9 cellular contexts compared by ENCODE assay signal in the genomic region with DNA sequence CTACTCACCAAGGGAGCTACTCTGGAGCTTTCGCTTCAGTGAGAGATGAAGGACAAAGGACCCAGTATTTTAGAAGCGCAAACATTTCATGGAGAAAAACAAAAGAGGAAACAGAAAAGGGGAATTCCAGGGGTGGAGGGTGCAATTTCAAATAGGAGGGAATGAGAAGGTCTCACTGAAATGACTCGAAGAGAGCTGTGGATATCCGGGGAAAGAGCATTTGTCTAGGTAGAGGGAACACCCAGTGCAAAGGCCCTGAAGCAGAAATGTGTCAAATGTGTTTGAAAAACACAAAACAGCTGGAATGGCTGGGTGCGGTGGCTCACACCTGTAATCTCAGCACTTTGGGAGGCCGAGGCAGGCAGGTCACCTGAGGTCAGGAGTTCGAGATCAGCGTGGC. TPM values are rescaled to one million over a fixed set of nuclear protein-coding genes. Genes with fewer than 3 reads are reported as not detected.
A peak's percentile ranks its signal among the peaks of the same experiment; 100 is the strongest.
DNase-seq lines count a peak whose midpoint lies in the region; ATAC-seq and TF ChIP-seq lines count a peak whose summit lies in the region.
"Had no signal": no experiment of that assay in that cellular context is flagged by ENCODE, and none has a peak within 500 bp of the region (broad histone marks: within the 10 kb centered on the region; RNA-seq: fewer than 3 reads in every experiment).

No MANE protein-coding gene starts in this region.

- intact Hi-C loops in activated T-helper 1 cell treated with anti-CD3 and anti-CD28 coated beads, Interleukin-12 subunit alpha, Interleukin-12 subunit beta, Interleukin-2, Interleukin-4 antibody, amounts not matched to agents 30 ng/mL and 10 ng/mL and 1 ng/mL, durations not matched to agents 14 hours and 24 hours and 36 hours (cut with micrococcal nuclease): loop anchor here (5.0 kb wide), 1 partner anchor 377 kb away; no protein-coding TSS in a partner anchor
- intact Hi-C loops in naive thymus-derived CD4-positive, alpha-beta T cell (cut with micrococcal nuclease): loop anchor here (5.0 kb wide), 4 partner anchors 372 to 1473 kb away; a partner anchor contains a TSS
- intact Hi-C loops in vagina (cut with DNase I): loop anchor here (10.0 kb wide), 1 partner anchor 815 kb away; a partner anchor contains a TSS

- peak overlapping the region; percentile 4 for H3K4me3 Mint-ChIP-seq in activated naive CD4-positive, alpha-beta T cell treated with anti-CD3 and anti-CD28 coated beads, Interleukin-2, amount 10 ng/mL, durations not matched to agents 7 days and 5 days
- peak overlapping the region; percentile 96 for H3K4me3 Mint-ChIP-seq in activated T-helper 1 cell treated with anti-CD3 and anti-CD28 coated beads, Interleukin-12 subunit alpha, Interleukin-12 subunit beta, Interleukin-2, Interleukin-4 antibody, amounts not matched to agents 30 ng/mL and 10 ng/mL and 1 ng/mL, durations not matched to agents 14 hours and 24 hours and 36 hours
- peak overlapping the region in 9 of 10 donors; percentile 15 to 97 (median 64) for H3K4me3 Mint-ChIP-seq in naive thymus-derived CD4-positive, alpha-beta T cell

- H3K4me1 ChIP-seq in naive thymus-derived CD4-positive, alpha-beta T cell (ENCODE audit: control insufficient read depth in 2 of 2, insufficient read depth in 2 of 2, low read length in 2 of 2): peaks cover 47 to 64% of the 10 kb centered on the region in 2 donors
- H3K4me1 ChIP-seq in vagina: peaks cover 78% of the 10 kb centered on the region

- H3K4me3 ChIP-seq in naive thymus-derived CD4-positive, alpha-beta T cell (ENCODE audit: low read length): no peak overlapping the region
- no peak overlapping the region for H3K4me3 ChIP-seq in vagina

- no peak overlapping the region for H3K27ac ChIP-seq in naive thymus-derived CD4-positive, alpha-beta T cell (ENCODE audit: low read depth, low read length)
- peak overlapping the region; percentile 66 for H3K27ac ChIP-seq in vagina

- no peaks in the 10 kb centered on the region for H3K9me3 Mint-ChIP-seq in activated naive CD4-positive, alpha-beta T cell treated with anti-CD3 and anti-CD28 coated beads, Interleukin-2, amount 10 ng/mL, durations not matched to agents 7 days and 5 days
- no peaks in the 10 kb centered on the region for H3K9me3 Mint-ChIP-seq in activated naive CD4-positive, alpha-beta T cell treated with anti-CD3 and anti-CD28 coated beads, Interleukin-2, amount 50 U/mL, for 72 hours
- no peaks in the 10 kb centered on the region for H3K9me3 Mint-ChIP-seq in activated T-helper 1 cell treated with anti-CD3 and anti-CD28 coated beads, Interleukin-12 subunit alpha, Interleukin-12 subunit beta, Interleukin-2, Interleukin-4 antibody, amounts not matched to agents 30 ng/mL and 10 ng/mL and 1 ng/mL, durations not matched to agents 14 hours and 24 hours and 36 hours
- peaks cover 0 to 3% (median 0%) of the 10 kb centered on the region in 11 donors for H3K9me3 Mint-ChIP-seq in naive thymus-derived CD4-positive, alpha-beta T cell

- no peak for ATAC-seq in activated naive CD4-positive, alpha-beta T cell treated with anti-CD3 and anti-CD28 coated beads, Interleukin-2, amount 50 U/mL, for 72 hours
- no peak for ATAC-seq in naive thymus-derived CD4-positive, alpha-beta T cell
- ATAC-seq in HG02759 (IDR thresholded peaks at IDR 0.05; ENCODE audit: unreplicated experiment) (no peak), GM19328 (IDR thresholded peaks at IDR 0.05; ENCODE audit: unreplicated experiment) (no peak)

- DNase-seq in activated naive CD4-positive, alpha-beta T cell treated with anti-CD3 and anti-CD28 coated beads, Interleukin-2, amount 10 ng/mL, durations not matched to agents 7 days and 5 days: no peak
- no peak for DNase-seq in activated naive CD4-positive, alpha-beta T cell treated with anti-CD3 and anti-CD28 coated beads, Interleukin-2, amount 50 U/mL, for 72 hours (ENCODE audit: low spot score in 2 of 2)
- no peak for DNase-seq in activated T-helper 1 cell treated with anti-CD3 and anti-CD28 coated beads, Interleukin-12 subunit alpha, Interleukin-12 subunit beta, Interleukin-2, Interleukin-4 antibody, amounts not matched to agents 30 ng/mL and 10 ng/mL and 1 ng/mL, durations not matched to agents 14 hours and 24 hours and 36 hours (ENCODE audit: low spot score)
- DNase-seq in naive thymus-derived CD4-positive, alpha-beta T cell: no peak
- no peak for DNase-seq in vagina (ENCODE audit: extremely low spot score in 2 of 2)
- DNase-seq in activated CD8-positive, alpha-beta memory T cell treated with anti-CD3 and anti-CD28 coated beads, Interleukin-2, amount 50 U/mL, for 48 hours: no peak
- DNase-seq: NCI-H2029 treated with DMSO at 0.1 percent for 48 hours had no signal

- CTCF ChIA-PET in activated naive CD4-positive, alpha-beta T cell treated with anti-CD3 and anti-CD28 coated beads, Interleukin-2, amount 10 ng/mL, durations not matched to agents 7 days and 5 days (lab: Charles Lee): interaction anchor here (0.6 to 7.0 kb wide), 10 partner anchors 10 to 494 kb away, joined by 3 to 216 read pairs (median 4); a partner anchor contains a TSS
- CTCF ChIA-PET in naive thymus-derived CD4-positive, alpha-beta T cell (lab: Charles Lee): interaction anchor here (0.7 to 6.4 kb wide), 13 partner anchors 10 to 514 kb away, joined by 3 to 120 read pairs (median 4); a partner anchor contains a TSS

- POLR2A ChIA-PET in naive thymus-derived CD4-positive, alpha-beta T cell (lab: Charles Lee): interaction anchor here (0.6 to 7.1 kb wide), 13 partner anchors 8 to 517 kb away, joined by 3 to 105 read pairs (median 7); a partner anchor contains a TSS

- H3K27ac Mint-ChIP-seq in activated naive CD4-positive, alpha-beta T cell treated with anti-CD3 and anti-CD28 coated beads, Interleukin-2, amount 10 ng/mL, durations not matched to agents 7 days and 5 days: peak overlapping the region; percentile 15
- H3K27ac Mint-ChIP-seq in activated naive CD4-positive, alpha-beta T cell treated with anti-CD3 and anti-CD28 coated beads, Interleukin-2, amount 50 U/mL, for 72 hours: peak overlapping the region in 1 of 2 donors; percentile 98
- peak overlapping the region; percentile 80 for H3K27ac Mint-ChIP-seq in activated T-helper 1 cell treated with anti-CD3 and anti-CD28 coated beads, Interleukin-12 subunit alpha, Interleukin-12 subunit beta, Interleukin-2, Interleukin-4 antibody, amounts not matched to agents 30 ng/mL and 10 ng/mL and 1 ng/mL, durations not matched to agents 14 hours and 24 hours and 36 hours
- H3K27ac Mint-ChIP-seq in naive thymus-derived CD4-positive, alpha-beta T cell: peak overlapping the region; percentile 1 to 98 (median 77)

- no peak for TF ChIP-seq POLR2A in vagina (IDR thresholded peaks at IDR 0.05)

- TF ChIP-seq CTCF in vagina (IDR thresholded peaks at IDR 0.05): no peak

- H3K36me3 ChIP-seq in naive thymus-derived CD4-positive, alpha-beta T cell (ENCODE audit: control insufficient read depth in 2 of 3, insufficient read depth in 3 of 3, low read length in 3 of 3): peaks cover 0 to 35% (median 12%) of the 10 kb centered on the region in 3 experiments
- H3K36me3 ChIP-seq in vagina: peaks cover 0 to 5% of the 10 kb centered on the region in 2 donors

- H3K36me3 Mint-ChIP-seq in activated naive CD4-positive, alpha-beta T cell treated with anti-CD3 and anti-CD28 coated beads, Interleukin-2, amount 10 ng/mL, durations not matched to agents 7 days and 5 days: peaks cover 50% of the 10 kb centered on the region
- H3K36me3 Mint-ChIP-seq in activated naive CD4-positive, alpha-beta T cell treated with anti-CD3 and anti-CD28 coated beads, Interleukin-2, amount 50 U/mL, for 72 hours: peaks cover 15 to 44% of the 10 kb centered on the region in 2 donors
- peaks cover 46% of the 10 kb centered on the region for H3K36me3 Mint-ChIP-seq in activated T-helper 1 cell treated with anti-CD3 and anti-CD28 coated beads, Interleukin-12 subunit alpha, Interleukin-12 subunit beta, Interleukin-2, Interleukin-4 antibody, amounts not matched to agents 30 ng/mL and 10 ng/mL and 1 ng/mL, durations not matched to agents 14 hours and 24 hours and 36 hours (ENCODE audit: low read depth)
- peaks cover 0 to 36% (median 7%) of the 10 kb centered on the region in 5 donors for H3K36me3 Mint-ChIP-seq in naive thymus-derived CD4-positive, alpha-beta T cell

- no peaks in the 10 kb centered on the region for H3K27me3 Mint-ChIP-seq in activated naive CD4-positive, alpha-beta T cell treated with anti-CD3 and anti-CD28 coated beads, Interleukin-2, amount 10 ng/mL, durations not matched to agents 7 days and 5 days
- no peaks in the 10 kb centered on the region for H3K27me3 Mint-ChIP-seq in activated T-helper 1 cell treated with anti-CD3 and anti-CD28 coated beads, Interleukin-12 subunit alpha, Interleukin-12 subunit beta, Interleukin-2, Interleukin-4 antibody, amounts not matched to agents 30 ng/mL and 10 ng/mL and 1 ng/mL, durations not matched to agents 14 hours and 24 hours and 36 hours (ENCODE audit: insufficient read depth)
- H3K27me3 Mint-ChIP-seq in naive thymus-derived CD4-positive, alpha-beta T cell: peaks cover 0 to 4% (median 0%) of the 10 kb centered on the region in 5 donors

- peaks cover 84% of the 10 kb centered on the region for H3K4me1 Mint-ChIP-seq in activated naive CD4-positive, alpha-beta T cell treated with anti-CD3 and anti-CD28 coated beads, Interleukin-2, amount 10 ng/mL, durations not matched to agents 7 days and 5 days
- H3K4me1 Mint-ChIP-seq in activated T-helper 1 cell treated with anti-CD3 and anti-CD28 coated beads, Interleukin-12 subunit alpha, Interleukin-12 subunit beta, Interleukin-2, Interleukin-4 antibody, amounts not matched to agents 30 ng/mL and 10 ng/mL and 1 ng/mL, durations not matched to agents 14 hours and 24 hours and 36 hours (ENCODE audit: low read depth): peaks cover 72% of the 10 kb centered on the region
- peaks cover 58 to 80% (median 71%) of the 10 kb centered on the region in 7 donors for H3K4me1 Mint-ChIP-seq in naive thymus-derived CD4-positive, alpha-beta T cell

- no peaks in the 10 kb centered on the region for H3K27me3 ChIP-seq in naive thymus-derived CD4-positive, alpha-beta T cell (ENCODE audit: control insufficient read depth in 2 of 2, insufficient read depth in 2 of 2, low read length in 2 of 2)
- H3K27me3 ChIP-seq in vagina: no peaks in the 10 kb centered on the region

- H3K9me3 ChIP-seq in naive thymus-derived CD4-positive, alpha-beta T cell (ENCODE audit: control insufficient read depth in 2 of 3, low read length in 3 of 3): no peaks in the 10 kb centered on the region
- no peaks in the 10 kb centered on the region for H3K9me3 ChIP-seq in vagina

RNA-seq across cellular contexts. Expression of a gene that starts 2.4 kb away (rescaled TPM):
- total RNA-seq in activated naive CD4-positive, alpha-beta T cell treated with anti-CD3 and anti-CD28 coated beads, Interleukin-2, amount 50 U/mL, for 72 hours: 10 to 100 TPM; 47.6 to 64.2 TPM
- total RNA-seq in activated T-helper 1 cell treated with anti-CD3 and anti-CD28 coated beads, Interleukin-12 subunit alpha, Interleukin-12 subunit beta, Interleukin-2, Interleukin-4 antibody, amounts not matched to agents 30 ng/mL and 10 ng/mL and 1 ng/mL, durations not matched to agents 14 hours and 24 hours and 36 hours: 98.7 and 101 TPM in 2 replicates
- 10 to 100 TPM; 35.2 to 67.4 (median 61.5) TPM for total RNA-seq in naive thymus-derived CD4-positive, alpha-beta T cell
- 100 to 1,000 TPM in 1 of 2 donors, 10 to 100 TPM in 1; 98.6 to 162 TPM for polyA plus RNA-seq in naive thymus-derived CD4-positive, alpha-beta T cell
- 107 TPM for total RNA-seq in vagina

RNA-seq across cellular contexts. Expression of a gene that starts 9.8 kb away (rescaled TPM):
- 100 to 1,000 TPM; 460 to 506 TPM for total RNA-seq in activated naive CD4-positive, alpha-beta T cell treated with anti-CD3 and anti-CD28 coated beads, Interleukin-2, amount 50 U/mL, for 72 hours
- total RNA-seq in activated T-helper 1 cell treated with anti-CD3 and anti-CD28 coated beads, Interleukin-12 subunit alpha, Interleukin-12 subunit beta, Interleukin-2, Interleukin-4 antibody, amounts not matched to agents 30 ng/mL and 10 ng/mL and 1 ng/mL, durations not matched to agents 14 hours and 24 hours and 36 hours: 387 and 390 TPM in 2 replicates
- total RNA-seq in naive thymus-derived CD4-positive, alpha-beta T cell: 100 to 1,000 TPM; 235 to 293 (median 244) TPM
- 100 to 1,000 TPM in 1 of 2 donors, 10 to 100 TPM in 1; 68.9 to 118 TPM for polyA plus RNA-seq in naive thymus-derived CD4-positive, alpha-beta T cell
- total RNA-seq in vagina: 246 TPM

RNA-seq across cellular contexts. Expression of a gene that starts 28.0 kb away (rescaled TPM):
- total RNA-seq in activated naive CD4-positive, alpha-beta T cell treated with anti-CD3 and anti-CD28 coated beads, Interleukin-2, amount 50 U/mL, for 72 hours: 10 to 100 TPM; 37.5 to 52.2 TPM
- 59.4 and 60.2 TPM in 2 replicates for total RNA-seq in activated T-helper 1 cell treated with anti-CD3 and anti-CD28 coated beads, Interleukin-12 subunit alpha, Interleukin-12 subunit beta, Interleukin-2, Interleukin-4 antibody, amounts not matched to agents 30 ng/mL and 10 ng/mL and 1 ng/mL, durations not matched to agents 14 hours and 24 hours and 36 hours
- 10 to 100 TPM; 17.5 to 42.3 (median 37.3) TPM for total RNA-seq in naive thymus-derived CD4-positive, alpha-beta T cell
- polyA plus RNA-seq in naive thymus-derived CD4-positive, alpha-beta T cell: 10 to 100 TPM; 27.8 to 33.2 TPM
- 18.9 TPM for total RNA-seq in vagina

RNA-seq across cellular contexts. Expression of a gene that starts 40.4 kb away (rescaled TPM):
- 1 to 10 TPM in 1 of 2 donors, under 1 TPM in 1; 0.27 to 1.4 TPM for total RNA-seq in activated naive CD4-positive, alpha-beta T cell treated with anti-CD3 and anti-CD28 coated beads, Interleukin-2, amount 50 U/mL, for 72 hours
- total RNA-seq in activated T-helper 1 cell treated with anti-CD3 and anti-CD28 coated beads, Interleukin-12 subunit alpha, Interleukin-12 subunit beta, Interleukin-2, Interleukin-4 antibody, amounts not matched to agents 30 ng/mL and 10 ng/mL and 1 ng/mL, durations not matched to agents 14 hours and 24 hours and 36 hours: 0.02 and 0.03 TPM in 2 replicates
- 10 to 100 TPM in 4 of 5 experiments, 1 to 10 TPM in 1; 4.5 to 51.2 (median 30.9) TPM for total RNA-seq in naive thymus-derived CD4-positive, alpha-beta T cell
- 1 to 10 TPM in 1 of 2 donors, under 1 TPM in 1; 0.40 to 1.8 TPM for polyA plus RNA-seq in naive thymus-derived CD4-positive, alpha-beta T cell
- total RNA-seq in vagina: 1.2 TPM

Comparison
In these comparisons a context has a peak if more than half of its experiments do, and no peak if none do; other contexts are left out.
1. H3K4me3 Mint-ChIP-seq: peak in every context shown above with its lines; median percentile 96 in activated T-helper 1 cell treated with anti-CD3 and anti-CD28 coated beads, Interleukin-12 subunit alpha, Interleukin-12 subunit beta, Interleukin-2, Interleukin-4 antibody, amounts not matched to agents 30 ng/mL and 10 ng/mL and 1 ng/mL, durations not matched to agents 14 hours and 24 hours and 36 hours; 64 in naive thymus-derived CD4-positive, alpha-beta T cell; 4 in activated naive CD4-positive, alpha-beta T cell treated with anti-CD3 and anti-CD28 coated beads, Interleukin-2, amount 10 ng/mL, durations not matched to agents 7 days and 5 days.